In genomic region chr2:178718283-178718682, GRCh38 we compare ENCODE assay signal across 1 cellular context.
TF ChIP-seq lines count a peak whose summit lies in the region.

No MANE protein-coding gene starts in this region.

TF ChIP-seq in SK-N-SH treated with all-trans-retinoic acid at 6 μM for 48 hours, 23 proteins besides CTCF, POLR2A, EP300 and RAD21 (continued from another document):
- TF ChIP-seq PATZ1 (CRISPR knock-in tag; IDR thresholded peaks at IDR 0.05; ENCODE audit: borderline replicate concordance) (no peak), RARB (CRISPR knock-in tag; IDR thresholded peaks at IDR 0.05) (no peak), ZNF565 (CRISPR knock-in tag; conservative IDR thresholded peaks at IDR 0.05; ENCODE audit: low read depth) (no peak), PPARA (CRISPR knock-in tag; IDR thresholded peaks at IDR 0.05; ENCODE audit: borderline replicate concordance) (no peak), ZFP3 (CRISPR knock-in tag; IDR thresholded peaks at IDR 0.05) (no peak), POU6F1 (CRISPR knock-in tag; IDR thresholded peaks at IDR 0.05; ENCODE audit: borderline replicate concordance, low read depth) (no peak), BACH2 (CRISPR knock-in tag; IDR thresholded peaks at IDR 0.05; ENCODE audit: borderline replicate concordance) (no peak), GLIS3 (CRISPR knock-in tag; IDR thresholded peaks at IDR 0.05) (no peak), OSR1 (CRISPR knock-in tag; IDR thresholded peaks at IDR 0.05) (no peak), ZNF8 (CRISPR knock-in tag; IDR thresholded peaks at IDR 0.05) (no peak), TOX (CRISPR knock-in tag; IDR thresholded peaks at IDR 0.05; ENCODE audit: borderline replicate concordance) (no peak)
